ENCODE assay signal across 16 cellular contexts in genomic region chr17:65523853-65524664, GRCh38. TPM values are rescaled to one million over a fixed set of nuclear protein-coding genes. Genes with fewer than 3 reads are reported as not detected.
A peak's percentile ranks its signal among the peaks of the same experiment; 100 is the strongest.
DNase-seq lines count a peak whose midpoint lies in the region; ATAC-seq, FAIRE-seq and TF ChIP-seq lines count a peak whose summit lies in the region.
"Had no signal": no experiment of that assay in that cellular context is flagged by ENCODE, and none has a peak within 500 bp of the region (broad histone marks: within the 10 kb centered on the region; RNA-seq: fewer than 3 reads in every experiment).

No MANE protein-coding gene starts in this region.

- no peak for TF ChIP-seq RAD21 in HepG2 (CRISPR knock-in tag; IDR thresholded peaks at IDR 0.05)

- peak overlapping the region; percentile 6 for H3K27ac ChIP-seq in HepG2 (ENCODE audit: extremely low read length, insufficient read depth, low read length)
- H3K27ac ChIP-seq in upper lobe of right lung, result peak overlapping the region; percentile 3
- H3K27ac ChIP-seq: gastrocnemius medialis, Peyer's patch had no signal

- H3K27me3 Mint-ChIP-seq in activated naive CD4-positive, alpha-beta T cell treated with anti-CD3 and anti-CD28 coated beads, Interleukin-2, amount 10 ng/mL, durations not matched to agents 7 days and 5 days, result peaks cover 38% of the 10 kb centered on the region
- no peaks in the 10 kb centered on the region for H3K27me3 Mint-ChIP-seq in activated naive CD8-positive, alpha-beta T cell

- no peaks in the 10 kb centered on the region for H3K9me3 ChIP-seq in HepG2 (ENCODE audit: low read length)
- H3K9me3 ChIP-seq in upper lobe of right lung, result no peaks in the 10 kb centered on the region
- H3K9me3 ChIP-seq: gastrocnemius medialis, Peyer's patch had no signal

- peak; percentile 59 for FAIRE-seq in HepG2 (lab: Jason Lieb, UNC)
- FAIRE-seq: astrocyte had no signal

- H3K4me2 ChIP-seq in HepG2 (ENCODE audit: low read depth, low read length), result peak overlapping the region; percentile 72

- in situ Hi-C loops in HepG2 (cut with HindIII; ENCODE audit: extremely low pct_ligation_motif_present, low pct_unique_long_range_greater_than_20kb), result no loop called here

- peak overlapping the region; percentile 81 for H2AFZ ChIP-seq in HepG2 (ENCODE audit: low read length)

- peak overlapping the region; percentile 30; the same call in 1 of the 2 replicates for H3K9ac ChIP-seq in HepG2 (ENCODE audit: insufficient read depth, low read depth, low read length)

- H3K4me3 ChIP-seq in HepG2 (replicated peaks in 1 of 3; ENCODE audit: insufficient read depth in 1 of 3, low read depth in 2 of 3, low read length in 3 of 3), result peak overlapping the region in 1 of 3 experiments; percentile 31; a peak in 2 of 6 replicates
- no peak overlapping the region for H3K4me3 ChIP-seq in upper lobe of right lung
- H3K4me3 ChIP-seq: gastrocnemius medialis, Peyer's patch had no signal

- ATAC-seq in HepG2 (peak; percentile 27), upper lobe of right lung (peak; percentile 80), GM21447 (IDR thresholded peaks at IDR 0.05; ENCODE audit: unreplicated experiment) (no peak)
- ATAC-seq: gastrocnemius medialis had no signal

- peak overlapping the region; percentile 95 for H3K27ac Mint-ChIP-seq in activated naive CD4-positive, alpha-beta T cell treated with anti-CD3 and anti-CD28 coated beads, Interleukin-2, amount 10 ng/mL, durations not matched to agents 7 days and 5 days
- H3K27ac Mint-ChIP-seq in activated naive CD8-positive, alpha-beta T cell, result peak overlapping the region; percentile 85

- peaks cover 60% of the 10 kb centered on the region for H3K4me1 Mint-ChIP-seq in activated naive CD4-positive, alpha-beta T cell treated with anti-CD3 and anti-CD28 coated beads, Interleukin-2, amount 10 ng/mL, durations not matched to agents 7 days and 5 days
- peaks cover 40% of the 10 kb centered on the region for H3K4me1 Mint-ChIP-seq in activated naive CD8-positive, alpha-beta T cell (ENCODE audit: low read depth)

- H3K4me1 ChIP-seq in HepG2 (ENCODE audit: insufficient read depth, low read length), result peaks cover 58% of the 10 kb centered on the region
- peaks cover 11% of the 10 kb centered on the region for H3K4me1 ChIP-seq in upper lobe of right lung
- H3K4me1 ChIP-seq: gastrocnemius medialis had no signal

- CTCF ChIA-PET in activated naive CD4-positive, alpha-beta T cell treated with anti-CD3 and anti-CD28 coated beads, Interleukin-2, amount 10 ng/mL, durations not matched to agents 7 days and 5 days (lab: Charles Lee), result interaction anchor here (0.6 kb wide), 1 partner anchor 33 kb away, joined by 3 read pairs; no protein-coding TSS in a partner anchor
- CTCF ChIA-PET in HepG2 (lab: Yijun Ruan, JAX; ENCODE audit: low intra/inter-chr PET ratio, low total read pairs), result no interaction called here

- POLR2A ChIA-PET in HepG2 (lab: Yijun Ruan, JAX), result no interaction called here

- DNase-seq in activated naive CD4-positive, alpha-beta T cell treated with anti-CD3 and anti-CD28 coated beads, Interleukin-2, amount 10 ng/mL, durations not matched to agents 7 days and 5 days, result peak; percentile 41
- no peak for DNase-seq in activated naive CD4-positive, alpha-beta T cell treated with anti-CD3 and anti-CD28 coated beads, Interleukin-2, amount 50 U/mL, for 16 hours
- peak; percentile 51 for DNase-seq in HepG2 (ENCODE audit: low spot score)
- no peak for DNase-seq in upper lobe of right lung
- no peak for DNase-seq in OCI-M2 (lab: John Stamatoyannopoulos, UW; ENCODE audit: unreplicated experiment)
- no peak for DNase-seq in stimulated activated CD4-positive, alpha-beta T cell treated with anti-CD3 and anti-CD28 coated beads, Interleukin-1b, Interleukin-23, amount 100 ng/mL, for 48 hours
- DNase-seq: activated CD8-positive, alpha-beta memory T cell treated with anti-CD3 and anti-CD28 coated beads for 24 hours; gastrocnemius medialis; NCI-H1436; NCI-H510A; Peyer's patch; stimulated activated CD4-positive, alpha-beta T cell treated with anti-CD3 and anti-CD28 coated beads, Interleukin-2, amount 100 ng/mL, for 24 hours; T-helper 9 cell had no signal

- no peak for TF ChIP-seq POLR2A in HepG2 (IDR thresholded peaks at IDR 0.05; ENCODE audit: insufficient read depth in 1 of 2, low read depth in 2 of 2, low read length in 2 of 2)

- 14% methylated on average over 16 of the region's 16 CpGs for WGBS in HepG2 (ENCODE audit: low lambda C conversion rate)

- no peak for TF ChIP-seq EP300 in HepG2 (IDR thresholded peaks at IDR 0.05; ENCODE audit: low read depth in 2 of 2, low read length in 2 of 2)
- no peak for TF ChIP-seq EP300 in HepG2 (CRISPR knock-in tag; IDR thresholded peaks at IDR 0.05; ENCODE audit: borderline replicate concordance)

- H3K36me3 ChIP-seq in HepG2 (replicated peaks in 1 of 2; ENCODE audit: control insufficient read depth in 1 of 2, insufficient read depth in 2 of 2, low read length in 2 of 2) (peaks cover 0 to 5% of the 10 kb centered on the region in 2 experiments; a peak in 2 of 5 replicates), upper lobe of right lung (peaks cover 9% of the 10 kb centered on the region)

- TF ChIP-seq CTCF in HepG2 (CRISPR knock-in tag; IDR thresholded peaks at IDR 0.05), result no peak
- TF ChIP-seq CTCF in upper lobe of right lung (IDR thresholded peaks at IDR 0.05), result no peak

- H3K27me3 ChIP-seq in HepG2 (ENCODE audit: control insufficient read depth in 1 of 2, insufficient read depth in 2 of 2, low read length in 2 of 2) (no peaks in the 10 kb centered on the region), upper lobe of right lung (no peaks in the 10 kb centered on the region)
- H3K27me3 ChIP-seq: gastrocnemius medialis, Peyer's patch had no signal

- peak overlapping the region; percentile 59 for H3K4me3 Mint-ChIP-seq in activated naive CD4-positive, alpha-beta T cell treated with anti-CD3 and anti-CD28 coated beads, Interleukin-2, amount 10 ng/mL, durations not matched to agents 7 days and 5 days
- H3K4me3 Mint-ChIP-seq in activated naive CD8-positive, alpha-beta T cell, result peak overlapping the region; percentile 67

- no TSS peak for BruUV-seq in HepG2 (replicated peaks; lab: Mats Ljungman, UMichigan)

- H3K9me3 Mint-ChIP-seq in activated naive CD4-positive, alpha-beta T cell treated with anti-CD3 and anti-CD28 coated beads, Interleukin-2, amount 10 ng/mL, durations not matched to agents 7 days and 5 days, result no peaks in the 10 kb centered on the region
- no peaks in the 10 kb centered on the region for H3K9me3 Mint-ChIP-seq in activated naive CD8-positive, alpha-beta T cell (ENCODE audit: low read depth)

- H4K20me1 ChIP-seq in HepG2 (ENCODE audit: insufficient read depth, low read length), result peaks cover 13% of the 10 kb centered on the region

- H3K79me2 ChIP-seq in HepG2 (ENCODE audit: insufficient read depth, low read length), result no peaks in the 10 kb centered on the region

- intact Hi-C loops in HepG2 (cut with micrococcal nuclease; ENCODE audit: unreplicated experiment), result no loop called here
- intact Hi-C loops in upper lobe of right lung (cut with DNase I), result no loop called here

- H3K36me3 Mint-ChIP-seq in activated naive CD4-positive, alpha-beta T cell treated with anti-CD3 and anti-CD28 coated beads, Interleukin-2, amount 10 ng/mL, durations not matched to agents 7 days and 5 days, result peaks cover 10% of the 10 kb centered on the region
- H3K36me3 Mint-ChIP-seq in activated naive CD8-positive, alpha-beta T cell, result peaks cover 5% of the 10 kb centered on the region

TF ChIP-seq in HepG2, 621 proteins besides CTCF, POLR2A, EP300 and RAD21 (continues in another document):
- TF ChIP-seq HNF1B (CRISPR knock-in tag; IDR thresholded peaks at IDR 0.05), result peak; percentile 86

RNA-seq across cellular contexts. Expression of gene AXIN2, which starts 37.4 kb away (rescaled TPM):
- 53.8 and 58.6 TPM in 2 replicates for total RNA-seq in HepG2 (2016; rRNA removed; fragmentation: Illumina TruSeq; extraction: Trizol)
- total RNA-seq in HepG2 (2016; cell fraction: cytosol; rRNA removed; fragmentation: Illumina TruSeq; extraction: Trizol; ENCODE audit: low read depth), result 12.0 and 13.7 TPM in 2 replicates
- total RNA-seq in HepG2 (2016; cell fraction: insoluble cytoplasmic fraction; rRNA removed; fragmentation: Illumina TruSeq; extraction: Trizol), result 45.1 and 59.6 TPM in 2 replicates
- total RNA-seq in HepG2 (2016; cell fraction: membrane; rRNA removed; fragmentation: Illumina TruSeq; extraction: Trizol), result 27.0 and 28.7 TPM in 2 replicates
- 79.3 and 81.9 TPM in 2 replicates for total RNA-seq in HepG2 (2016; cell fraction: nucleus; rRNA removed; fragmentation: Illumina TruSeq; extraction: Trizol)
- polyA plus RNA-seq in HepG2 (2011; rRNA removed), result 55.0 and 63.4 TPM in 2 replicates
- 29.9 and 39.9 TPM in 2 replicates for polyA plus RNA-seq in HepG2 (2011; cell fraction: cytosol; rRNA removed)
- 126 and 210 TPM in 2 replicates for polyA plus RNA-seq in HepG2 (2011; cell fraction: nucleus; rRNA removed)
- polyA plus RNA-seq in HepG2 (2012), result 55.5 and 56.3 TPM in 2 replicates
- polyA plus RNA-seq in HepG2 (2016; cell fraction: cytosol; fragmentation: Illumina TruSeq; extraction: Trizol; ENCODE audit: low read depth), result 2.0 and 2.2 TPM in 2 replicates
- 34.3 and 44.8 TPM in 2 replicates for polyA plus RNA-seq in HepG2 (2016; cell fraction: insoluble cytoplasmic fraction; fragmentation: Illumina TruSeq; extraction: Trizol; ENCODE audit: low read depth)
- polyA plus RNA-seq in HepG2 (2016; cell fraction: membrane; fragmentation: Illumina TruSeq; extraction: Trizol; ENCODE audit: low read depth), result 9.2 and 9.3 TPM in 2 replicates
- 115 and 117 TPM in 2 replicates for polyA plus RNA-seq in HepG2 (2016; cell fraction: nucleus; fragmentation: Illumina TruSeq; extraction: Trizol; ENCODE audit: insufficient read depth, low read depth)
- 0.09 and 105 TPM in 2 replicates for polyA minus RNA-seq in HepG2 (2011; rRNA and poly(A)+ RNA removed; ENCODE audit: low replicate concordance)
- 43.2 and 45.6 TPM in 2 replicates for polyA minus RNA-seq in HepG2 (2011; cell fraction: cytosol; rRNA and poly(A)+ RNA removed)
- polyA minus RNA-seq in HepG2 (2011; cell fraction: nucleus; rRNA and poly(A)+ RNA removed), result 175 and 211 TPM in 2 replicates
- 63.6 TPM for total RNA-seq in upper lobe of right lung

Comparison
In these comparisons a context has a peak if more than half of its experiments do, and no peak if none do; other contexts are left out.
1. DNase-seq: peak in activated naive CD4-positive, alpha-beta T cell treated with anti-CD3 and anti-CD28 coated beads, Interleukin-2, amount 10 ng/mL, durations not matched to agents 7 days and 5 days (single experiment) and HepG2 (single experiment); none in activated naive CD4-positive, alpha-beta T cell treated with anti-CD3 and anti-CD28 coated beads, Interleukin-2, amount 50 U/mL, for 16 hours (single experiment), upper lobe of right lung (single experiment), OCI-M2 (single experiment) and stimulated activated CD4-positive, alpha-beta T cell treated with anti-CD3 and anti-CD28 coated beads, Interleukin-1b, Interleukin-23, amount 100 ng/mL, for 48 hours (single experiment).